9 cellular contexts compared by ENCODE assay signal in the genomic region with DNA sequence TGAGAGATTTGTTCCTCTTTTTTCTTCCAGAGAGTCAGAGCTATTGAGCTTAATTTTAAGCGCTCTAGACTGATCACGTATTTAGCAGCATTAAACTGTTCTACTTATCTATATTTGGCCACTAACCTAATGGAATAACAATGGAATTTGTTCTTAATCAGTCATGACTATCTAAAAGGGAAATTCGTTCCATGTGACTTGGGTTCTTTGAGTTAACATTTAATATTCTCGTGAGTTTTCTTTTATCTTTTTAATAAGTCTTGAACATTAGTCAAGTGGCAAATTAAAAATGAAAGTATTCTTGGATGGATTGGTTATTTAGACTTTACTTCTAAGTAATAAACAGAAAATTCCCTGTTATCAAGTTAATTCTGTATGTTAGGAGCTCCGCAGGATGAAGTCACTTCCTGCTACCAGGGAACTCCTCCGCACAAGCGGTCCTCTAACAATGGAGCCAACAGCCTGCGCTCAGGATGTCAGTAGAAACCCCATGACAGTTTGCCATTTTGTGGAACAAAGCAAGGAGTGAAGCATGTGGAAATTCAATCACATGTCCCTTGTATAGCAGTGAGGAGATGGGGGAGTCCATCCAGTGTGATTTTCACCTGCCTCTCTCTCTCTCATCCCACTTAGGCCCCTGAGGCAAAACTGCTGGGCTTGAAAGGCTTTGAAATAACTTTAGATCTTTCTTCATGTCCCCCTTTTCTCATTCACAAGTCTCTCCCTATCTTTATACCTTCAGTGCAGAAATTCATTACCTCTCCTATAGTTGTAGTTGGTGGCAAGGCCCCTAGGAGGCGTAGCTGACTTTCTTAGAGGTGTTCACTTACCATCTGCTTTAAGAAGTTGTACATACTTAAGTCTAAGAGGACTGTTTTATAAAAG.
DNase-seq lines count a peak whose midpoint lies in the region; ATAC-seq lines count a peak whose summit lies in the region.
"Had no signal": no experiment of that assay in that cellular context is flagged by ENCODE, and none has a peak within 500 bp of the region (broad histone marks: within the 10 kb centered on the region; RNA-seq: fewer than 3 reads in every experiment).

No MANE protein-coding gene starts in this region.

- ATAC-seq in HG02970 (IDR thresholded peaks at IDR 0.05; ENCODE audit: low FRiP score, unreplicated experiment): no peak
- ATAC-seq: naive thymus-derived CD8-positive, alpha-beta T cell had no signal

- in situ Hi-C loops in SK-MEL-5 (cut with HindIII; ENCODE audit: low pct_unique_long_range_greater_than_20kb, low sequenced_read_pairs): no loop called here

- peak; percentile 15 for DNase-seq in DMS53 treated with DMSO at 0.1 percent for 48 hours (lab: John Stamatoyannopoulos, UW; ENCODE audit: unreplicated experiment)
- DNase-seq in H4 (ENCODE audit: low spot score): peak; percentile 54
- DNase-seq in SK-MEL-5 (ENCODE audit: low read depth, low spot score): peak; percentile 56
- DNase-seq in germinal center (ENCODE audit: low spot score): peak; percentile 18
- peak; percentile 9 for DNase-seq in stimulated activated CD4-positive, alpha-beta T cell treated with anti-CD3 and anti-CD28 coated beads, Interleukin-4, amount 100 ng/mL, for 1 hour
- DNase-seq in cortex of kidney (lab: John Stamatoyannopoulos, UW): no peak
- no peak for DNase-seq in Ammon's horn (ENCODE audit: low spot score)

Comparison
In these comparisons a context has a peak if more than half of its experiments do, and no peak if none do; other contexts are left out.
1. DNase-seq: peak in DMS53 treated with DMSO at 0.1 percent for 48 hours (single experiment), H4 (single experiment), SK-MEL-5 (single experiment), germinal center (single experiment) and stimulated activated CD4-positive, alpha-beta T cell treated with anti-CD3 and anti-CD28 coated beads, Interleukin-4, amount 100 ng/mL, for 1 hour (single experiment); none in cortex of kidney (single experiment) and Ammon's horn (single experiment).